ENCODE assay signal across 13 cellular contexts in genomic region chr2:43612944-43613343, GRCh38. TPM values are rescaled to one million over a fixed set of nuclear protein-coding genes. Genes with fewer than 3 reads are reported as not detected.
A peak's percentile ranks its signal among the peaks of the same experiment; 100 is the strongest.
DNase-seq lines count a peak whose midpoint lies in the region; ATAC-seq and TF ChIP-seq lines count a peak whose summit lies in the region.
"Had no signal": no experiment of that assay in that cellular context is flagged by ENCODE, and none has a peak within 500 bp of the region (broad histone marks: within the 10 kb centered on the region; RNA-seq: fewer than 3 reads in every experiment).

No MANE protein-coding gene starts in this region.

- 76 to 82% methylated on average over 7 of the region's 7 CpGs for WGBS in lung, 2 donors

- no peaks in the 10 kb centered on the region for H3K36me3 ChIP-seq in RWPE2 (ENCODE audit: low read depth)
- no peaks in the 10 kb centered on the region for H3K36me3 ChIP-seq in lung (ENCODE audit: control insufficient read depth in 2 of 2, insufficient read depth in 2 of 2, low read length in 2 of 2)
- H3K36me3 ChIP-seq in upper lobe of right lung: no peaks in the 10 kb centered on the region
- H3K36me3 ChIP-seq: breast epithelium, transverse colon had no signal

- TF ChIP-seq CTCF in RWPE2 (IDR thresholded peaks at IDR 0.05; ENCODE audit: poor library complexity, severe bottlenecking) (peak; percentile 3), lung (IDR thresholded peaks at IDR 0.05; ENCODE audit: control extremely low read depth, extremely low read depth) (no peak), upper lobe of right lung (IDR thresholded peaks at IDR 0.05) (no peak)

- H3K27me3 ChIP-seq in RWPE2 (ENCODE audit: insufficient read depth, poor library complexity, severe bottlenecking) (no peaks in the 10 kb centered on the region), lung (ENCODE audit: control insufficient read depth, insufficient read depth) (no peaks in the 10 kb centered on the region), upper lobe of right lung (no peaks in the 10 kb centered on the region)
- H3K27me3 ChIP-seq: breast epithelium, transverse colon had no signal

- no peak overlapping the region for H3K27ac ChIP-seq in RWPE2 (ENCODE audit: poor library complexity, severe bottlenecking)
- H3K27ac ChIP-seq in lung (ENCODE audit: low read depth in 1 of 2, low read length in 1 of 2): no peak overlapping the region
- H3K27ac ChIP-seq in upper lobe of right lung: peak overlapping the region; percentile 63
- H3K27ac ChIP-seq: 22Rv1, C4-2B had no signal

- no peak overlapping the region for H3K4me3 ChIP-seq in RWPE2 (ENCODE audit: severe bottlenecking)
- H3K4me3 ChIP-seq in lung: no peak overlapping the region
- no peak overlapping the region for H3K4me3 ChIP-seq in upper lobe of right lung
- H3K4me3 ChIP-seq: breast epithelium, transverse colon had no signal

- no peaks in the 10 kb centered on the region for H3K4me1 ChIP-seq in RWPE2 (ENCODE audit: insufficient read depth, poor library complexity, severe bottlenecking)
- H3K4me1 ChIP-seq in lung (ENCODE audit: control insufficient read depth in 2 of 2, insufficient read depth in 2 of 2, low read length in 2 of 2): no peaks in the 10 kb centered on the region
- no peaks in the 10 kb centered on the region for H3K4me1 ChIP-seq in upper lobe of right lung
- H3K4me1 ChIP-seq: breast epithelium had no signal

- peak; percentile 13 for DNase-seq in DMS 273 (lab: John Stamatoyannopoulos, UW; ENCODE audit: unreplicated experiment)
- DNase-seq in DMS 273 treated with DMSO at 0.1 percent for 48 hours (lab: John Stamatoyannopoulos, UW): no peak
- no peak for DNase-seq in RWPE2 (ENCODE audit: low spot score)
- DNase-seq in lung (ENCODE audit: low spot score): peak; percentile 38
- no peak for DNase-seq in upper lobe of right lung
- no peak for DNase-seq in kidney tubule cell (ENCODE audit: low spot score)
- DNase-seq: activated gamma-delta T cell had no signal

- no peak for ATAC-seq in RWPE2 (ENCODE audit: low read depth)
- peak; percentile 23 for ATAC-seq in lung (ENCODE audit: insufficient read depth, low FRiP score)
- peak; percentile 39 for ATAC-seq in upper lobe of right lung
- ATAC-seq in HG03378 (IDR thresholded peaks at IDR 0.05; ENCODE audit: unreplicated experiment): no peak
- ATAC-seq in GM21447 (IDR thresholded peaks at IDR 0.05; ENCODE audit: unreplicated experiment): no peak

- intact Hi-C loops in upper lobe of right lung (cut with DNase I): no loop called here

- H3K9me3 ChIP-seq in RWPE2 (ENCODE audit: severe bottlenecking): no peaks in the 10 kb centered on the region
- no peaks in the 10 kb centered on the region for H3K9me3 ChIP-seq in lung (ENCODE audit: control insufficient read depth in 2 of 2, insufficient read depth in 1 of 2, low read length in 1 of 2)
- H3K9me3 ChIP-seq in upper lobe of right lung: no peaks in the 10 kb centered on the region
- H3K9me3 ChIP-seq: breast epithelium, transverse colon had no signal

RNA-seq across cellular contexts. Expression of gene THADA, which starts 17.1 kb away (rescaled TPM):
- total RNA-seq in lung (10 to 100 TPM; 35.9 to 72.5 TPM), upper lobe of right lung (32.9 TPM)
- polyA plus RNA-seq in lung: 10 to 100 TPM; 11.3 to 14.5 TPM

RNA-seq across cellular contexts. Expression of gene PLEKHH2, which starts 24.1 kb away (rescaled TPM):
- total RNA-seq in lung: 100 to 1,000 TPM in 1 of 2 donors, 10 to 100 TPM in 1; 26.9 to 311 TPM
- 1 to 10 TPM; 2.5 to 9.7 TPM for polyA plus RNA-seq in lung
- total RNA-seq in upper lobe of right lung: 53.8 TPM

Comparison
In these comparisons a context has a peak if more than half of its experiments do, and no peak if none do; other contexts are left out.
1. DNase-seq: peak in DMS 273 (single experiment) and lung (single experiment); none in DMS 273 treated with DMSO at 0.1 percent for 48 hours (single experiment), RWPE2 (single experiment), upper lobe of right lung (single experiment) and kidney tubule cell (single experiment).
2. ATAC-seq: peak in lung (single experiment) and upper lobe of right lung (single experiment); none in RWPE2 (single experiment), HG03378 (single experiment) and GM21447 (single experiment).